ENCODE assay signal across 2 cellular contexts in the genomic region with DNA sequence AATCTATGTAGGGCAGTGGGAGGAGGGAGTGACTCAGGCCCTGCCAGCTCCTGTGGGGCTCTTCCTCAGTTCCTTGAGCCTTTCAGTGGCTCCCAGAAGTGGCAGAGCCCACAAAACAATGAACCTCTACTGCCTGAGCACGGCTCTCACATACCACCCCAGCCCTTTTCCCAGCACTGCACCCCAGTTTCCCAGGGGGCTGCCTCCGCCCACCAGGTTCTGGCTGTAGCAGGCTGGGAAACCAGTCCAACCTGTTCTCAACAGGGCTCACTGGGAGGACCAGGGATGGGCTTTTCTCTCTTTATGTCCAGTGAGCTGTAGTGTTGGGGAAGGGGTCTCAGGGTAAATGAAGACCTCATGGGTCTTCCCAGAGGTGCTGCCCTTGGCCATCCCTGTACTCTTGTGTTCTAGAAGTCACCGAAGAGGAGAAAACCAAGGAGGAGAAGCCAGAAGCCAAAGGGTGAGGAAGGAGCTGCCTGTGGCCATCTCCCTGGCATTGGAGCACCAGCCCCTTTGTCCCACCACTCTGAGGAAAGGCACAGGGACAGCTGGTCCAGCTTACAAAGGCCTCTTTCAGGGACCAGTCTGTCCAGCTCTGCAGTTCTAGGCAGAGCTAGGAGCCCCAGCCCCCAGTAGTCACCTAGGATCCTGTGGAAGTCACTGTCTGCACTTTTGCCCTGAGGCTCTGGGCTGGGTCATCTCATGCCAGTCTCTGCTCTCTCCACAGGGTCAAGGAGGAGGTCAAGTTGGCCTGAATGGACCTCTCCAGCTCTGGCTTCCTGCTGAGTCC.
TF ChIP-seq lines count a peak whose summit lies in the region.

No MANE protein-coding gene starts in this region.

TF ChIP-seq in A549, 52 proteins besides CTCF, POLR2A, EP300 and RAD21:
- no peak for TF ChIP-seq HOXB13 (CRISPR knock-in tag; IDR thresholded peaks at IDR 0.05; ENCODE audit: low read depth)
- no peak for TF ChIP-seq RNF2 (IDR thresholded peaks at IDR 0.05; ENCODE audit: borderline replicate concordance, low read depth)
- TF ChIP-seq, protein P1, sequence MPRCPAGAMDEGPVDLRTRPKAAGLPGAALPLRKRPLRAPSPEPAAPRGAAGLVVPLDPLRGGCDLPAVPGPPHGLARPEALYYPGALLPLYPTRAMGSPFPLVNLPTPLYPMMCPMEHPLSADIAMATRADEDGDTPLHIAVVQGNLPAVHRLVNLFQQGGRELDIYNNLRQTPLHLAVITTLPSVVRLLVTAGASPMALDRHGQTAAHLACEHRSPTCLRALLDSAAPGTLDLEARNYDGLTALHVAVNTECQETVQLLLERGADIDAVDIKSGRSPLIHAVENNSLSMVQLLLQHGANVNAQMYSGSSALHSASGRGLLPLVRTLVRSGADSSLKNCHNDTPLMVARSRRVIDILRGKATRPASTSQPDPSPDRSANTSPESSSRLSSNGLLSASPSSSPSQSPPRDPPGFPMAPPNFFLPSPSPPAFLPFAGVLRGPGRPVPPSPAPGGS (IDR thresholded peaks at IDR 0.05) = no peak
- no peak for TF ChIP-seq KDM1A (IDR thresholded peaks at IDR 0.05; ENCODE audit: low read depth)
- TF ChIP-seq RARB (CRISPR knock-in tag; IDR thresholded peaks at IDR 0.05) = no peak
- TF ChIP-seq FOSB (CRISPR knock-in tag; IDR thresholded peaks at IDR 0.05) = no peak
- TF ChIP-seq EHF (CRISPR knock-in tag; IDR thresholded peaks at IDR 0.05) = no peak
- TF ChIP-seq TFCP2L1 (CRISPR knock-in tag; IDR thresholded peaks at IDR 0.05) = no peak
- TF ChIP-seq NFE2L2 (conservative IDR thresholded peaks at IDR 0.05; ENCODE audit: low read length) = no peak
- no peak for TF ChIP-seq ZFP36 (IDR thresholded peaks at IDR 0.05; ENCODE audit: borderline replicate concordance, partially characterized antibody)
- no peak for TF ChIP-seq CHD4 (IDR thresholded peaks at IDR 0.05; ENCODE audit: borderline replicate concordance)
- TF ChIP-seq MYC (IDR thresholded peaks at IDR 0.05; ENCODE audit: borderline replicate concordance, low read length) = no peak
- TF ChIP-seq, protein P2, sequence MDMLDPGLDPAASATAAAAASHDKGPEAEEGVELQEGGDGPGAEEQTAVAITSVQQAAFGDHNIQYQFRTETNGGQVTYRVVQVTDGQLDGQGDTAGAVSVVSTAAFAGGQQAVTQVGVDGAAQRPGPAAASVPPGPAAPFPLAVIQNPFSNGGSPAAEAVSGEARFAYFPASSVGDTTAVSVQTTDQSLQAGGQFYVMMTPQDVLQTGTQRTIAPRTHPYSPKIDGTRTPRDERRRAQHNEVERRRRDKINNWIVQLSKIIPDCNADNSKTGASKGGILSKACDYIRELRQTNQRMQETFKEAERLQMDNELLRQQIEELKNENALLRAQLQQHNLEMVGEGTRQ (IDR thresholded peaks at IDR 0.05) = no peak
- TF ChIP-seq, protein P3, sequence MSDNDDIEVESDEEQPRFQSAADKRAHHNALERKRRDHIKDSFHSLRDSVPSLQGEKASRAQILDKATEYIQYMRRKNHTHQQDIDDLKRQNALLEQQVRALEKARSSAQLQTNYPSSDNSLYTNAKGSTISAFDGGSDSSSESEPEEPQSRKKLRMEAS (IDR thresholded peaks at IDR 0.05) = no peak
- no peak for TF ChIP-seq SREBF2 (IDR thresholded peaks at IDR 0.05)
- TF ChIP-seq NPAS2 (CRISPR knock-in tag; IDR thresholded peaks at IDR 0.05; ENCODE audit: borderline replicate concordance) = no peak
- no peak for TF ChIP-seq ZC3H11A (IDR thresholded peaks at IDR 0.05)
- no peak for TF ChIP-seq HOXB5 (CRISPR knock-in tag; IDR thresholded peaks at IDR 0.05)
- TF ChIP-seq, protein P4, sequence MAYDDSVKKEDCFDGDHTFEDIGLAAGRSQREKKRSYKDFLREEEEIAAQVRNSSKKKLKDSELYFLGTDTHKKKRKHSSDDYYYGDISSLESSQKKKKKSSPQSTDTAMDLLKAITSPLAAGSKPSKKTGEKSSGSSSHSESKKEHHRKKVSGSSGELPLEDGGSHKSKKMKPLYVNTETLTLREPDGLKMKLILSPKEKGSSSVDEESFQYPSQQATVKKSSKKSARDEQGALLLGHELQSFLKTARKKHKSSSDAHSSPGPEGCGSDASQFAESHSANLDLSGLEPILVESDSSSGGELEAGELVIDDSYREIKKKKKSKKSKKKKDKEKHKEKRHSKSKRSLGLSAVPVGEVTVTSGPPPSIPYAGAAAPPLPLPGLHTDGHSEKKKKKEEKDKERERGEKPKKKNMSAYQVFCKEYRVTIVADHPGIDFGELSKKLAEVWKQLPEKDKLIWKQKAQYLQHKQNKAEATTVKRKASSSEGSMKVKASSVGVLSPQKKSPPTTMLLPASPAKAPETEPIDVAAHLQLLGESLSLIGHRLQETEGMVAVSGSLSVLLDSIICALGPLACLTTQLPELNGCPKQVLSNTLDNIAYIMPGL (CRISPR knock-in tag; IDR thresholded peaks at IDR 0.05; ENCODE audit: borderline replicate concordance) = no peak

TF ChIP-seq in GM12891, 5 proteins besides CTCF, POLR2A, EP300 and RAD21:
- TF ChIP-seq PAX5 (IDR thresholded peaks at IDR 0.05; ENCODE audit: insufficient read depth, low read length, severe bottlenecking) (no peak), POU2F2 (IDR thresholded peaks at IDR 0.05; ENCODE audit: low read depth, low read length) (no peak), POLR2AphosphoS5 (IDR thresholded peaks at IDR 0.05; ENCODE audit: low read depth, low read length) (peak; percentile 27; the same call in 1 of the 2 replicates)
